Comparison of ENCODE assay signal across 19 cellular contexts in the genomic region with DNA sequence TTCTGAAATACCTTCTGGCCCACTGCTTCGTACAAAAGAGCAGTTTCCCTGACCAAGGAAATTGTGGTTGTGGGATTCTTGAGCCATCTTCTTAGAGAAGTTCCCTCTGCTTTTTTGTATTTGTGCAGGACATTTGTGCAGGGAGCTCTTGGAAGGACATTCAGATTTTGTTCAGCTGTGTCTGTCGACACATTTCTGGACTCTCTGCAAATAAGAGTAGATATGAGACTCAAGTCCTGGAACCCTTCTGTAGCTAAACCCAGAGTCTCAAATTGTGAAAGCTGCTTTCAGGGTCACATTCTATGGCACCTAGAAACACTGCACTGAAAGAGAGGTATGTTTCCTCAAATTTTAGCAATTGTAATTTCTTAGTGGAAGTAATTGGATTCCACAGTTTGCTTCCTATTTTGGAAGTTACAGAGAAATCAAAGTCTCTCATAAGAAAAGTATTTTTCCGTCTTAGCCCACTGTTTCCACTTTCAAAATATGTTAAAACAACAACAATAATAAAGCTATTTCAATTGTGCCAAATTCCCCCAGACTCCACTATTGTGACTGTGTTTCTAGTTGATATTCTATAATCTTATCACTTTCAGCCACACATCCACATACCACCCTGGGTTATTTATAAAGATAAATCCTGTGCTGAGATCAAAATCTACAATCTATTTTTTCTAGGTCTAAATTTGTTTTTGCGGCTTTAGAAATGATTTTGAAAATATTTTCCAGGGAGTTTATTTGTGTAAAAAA.
DNase-seq lines count a peak whose midpoint lies in the region; ATAC-seq and TF ChIP-seq lines count a peak whose summit lies in the region.
"Had no signal": no experiment of that assay in that cellular context is flagged by ENCODE, and none has a peak within 500 bp of the region (broad histone marks: within the 10 kb centered on the region; RNA-seq: fewer than 3 reads in every experiment).

No MANE protein-coding gene starts in this region.

- H3K36me3 Mint-ChIP-seq in endothelial cell (ENCODE audit: low read depth, unreplicated experiment) = no peaks in the 10 kb centered on the region
- peaks cover 11% of the 10 kb centered on the region for H3K36me3 Mint-ChIP-seq in activated naive CD4-positive, alpha-beta T cell treated with anti-CD3 and anti-CD28 coated beads, Interleukin-2, amount 10 ng/mL, durations not matched to agents 7 days and 5 days
- H3K36me3 Mint-ChIP-seq: IgD-negative memory B cell had no signal

- no peaks in the 10 kb centered on the region for H3K27me3 ChIP-seq in body of pancreas
- H3K27me3 ChIP-seq in left ventricle myocardium inferior (ENCODE audit: low read depth) = no peaks in the 10 kb centered on the region
- H3K27me3 ChIP-seq: Peyer's patch had no signal

- ATAC-seq in body of pancreas = peak; percentile 30

- H3K27ac Mint-ChIP-seq in endothelial cell (ENCODE audit: unreplicated experiment) = peak overlapping the region; percentile 39
- no peak overlapping the region for H3K27ac Mint-ChIP-seq in activated naive CD4-positive, alpha-beta T cell treated with anti-CD3 and anti-CD28 coated beads, Interleukin-2, amount 10 ng/mL, durations not matched to agents 7 days and 5 days
- H3K27ac Mint-ChIP-seq: IgD-negative memory B cell had no signal

- no peak for TF ChIP-seq CTCF in body of pancreas (IDR thresholded peaks at IDR 0.05)
- TF ChIP-seq CTCF in endothelial cell (IDR thresholded peaks at IDR 0.05; ENCODE audit: unreplicated experiment) = no peak
- no peak for TF ChIP-seq CTCF in left ventricle myocardium inferior (IDR thresholded peaks at IDR 0.05; ENCODE audit: borderline replicate concordance)

- H3K9me3 Mint-ChIP-seq in endothelial cell (ENCODE audit: unreplicated experiment) = peaks cover 11% of the 10 kb centered on the region
- peaks cover 21% of the 10 kb centered on the region for H3K9me3 Mint-ChIP-seq in activated naive CD4-positive, alpha-beta T cell treated with anti-CD3 and anti-CD28 coated beads, Interleukin-2, amount 10 ng/mL, durations not matched to agents 7 days and 5 days

- no peak for TF ChIP-seq POLR2A in body of pancreas (IDR thresholded peaks at IDR 0.05)

- no peak overlapping the region for H3K4me3 ChIP-seq in body of pancreas
- H3K4me3 ChIP-seq in left ventricle myocardium inferior = no peak overlapping the region
- H3K4me3 ChIP-seq: Peyer's patch had no signal

- no peak overlapping the region for H3K4me3 Mint-ChIP-seq in endothelial cell (ENCODE audit: unreplicated experiment)
- no peak overlapping the region for H3K4me3 Mint-ChIP-seq in activated naive CD4-positive, alpha-beta T cell treated with anti-CD3 and anti-CD28 coated beads, Interleukin-2, amount 10 ng/mL, durations not matched to agents 7 days and 5 days
- H3K4me3 Mint-ChIP-seq: CD4-positive, CD25-positive, alpha-beta regulatory T cell; IgD-negative memory B cell had no signal

- H3K27ac ChIP-seq in body of pancreas = no peak overlapping the region
- H3K27ac ChIP-seq in left ventricle myocardium inferior (replicated peaks) = peak overlapping the region; percentile 45
- H3K27ac ChIP-seq: Peyer's patch had no signal

- H3K36me3 ChIP-seq in body of pancreas (replicated peaks in 1 of 2; ENCODE audit: insufficient read depth in 1 of 2, low read depth in 2 of 2) (no peaks in the 10 kb centered on the region), left ventricle myocardium inferior (no peaks in the 10 kb centered on the region)
- H3K36me3 ChIP-seq: Peyer's patch had no signal

- no peaks in the 10 kb centered on the region for H3K27me3 Mint-ChIP-seq in endothelial cell (ENCODE audit: unreplicated experiment)
- H3K27me3 Mint-ChIP-seq in activated naive CD4-positive, alpha-beta T cell treated with anti-CD3 and anti-CD28 coated beads, Interleukin-2, amount 10 ng/mL, durations not matched to agents 7 days and 5 days = peaks cover 8% of the 10 kb centered on the region

- WGBS in body of pancreas, 2 donors = 70 to 72% methylated on average over 4 of the region's 4 CpGs

- peaks cover 5% of the 10 kb centered on the region for H3K4me1 Mint-ChIP-seq in endothelial cell (ENCODE audit: unreplicated experiment)
- H3K4me1 Mint-ChIP-seq in activated naive CD4-positive, alpha-beta T cell treated with anti-CD3 and anti-CD28 coated beads, Interleukin-2, amount 10 ng/mL, durations not matched to agents 7 days and 5 days = no peaks in the 10 kb centered on the region
- H3K4me1 Mint-ChIP-seq: CD4-positive, CD25-positive, alpha-beta regulatory T cell; IgD-negative memory B cell had no signal

- H3K4me1 ChIP-seq in body of pancreas (no peaks in the 10 kb centered on the region), left ventricle myocardium inferior (peaks cover 61% of the 10 kb centered on the region)
- H3K4me1 ChIP-seq: Peyer's patch had no signal

- DNase-seq in body of pancreas (peak in 1 of 4 donors; percentile 6), endothelial cell (ENCODE audit: low spot score) (no peak), left ventricle myocardium inferior (no peak), pulmonary artery endothelial cell (ENCODE audit: low read depth, low spot score) (peak; percentile 80), iPS-NIHi7 (ENCODE audit: extremely low spot score) (no peak), SKM-1 (lab: John Stamatoyannopoulos, UW; ENCODE audit: unreplicated experiment) (no peak)
- DNase-seq in activated naive CD4-positive, alpha-beta T cell treated with anti-CD3 and anti-CD28 coated beads, Interleukin-2, amount 10 ng/mL, durations not matched to agents 7 days and 5 days = no peak
- DNase-seq: CD4-positive, CD25-positive, alpha-beta regulatory T cell; COR-L47; DMS79; MV-4-11; NCI-H1105 treated with DMSO at 0.1 percent for 48 hours; NCI-H2081; NCI-H2171; NCI-H345; NCI-H524; NCI-H82; Peyer's patch had no signal

- H3K9me3 ChIP-seq in body of pancreas (peaks cover 0 to 10% (median 0%) of the 10 kb centered on the region in 3 donors), left ventricle myocardium inferior (replicated peaks) (peaks cover 26% of the 10 kb centered on the region)
- H3K9me3 ChIP-seq: Peyer's patch had no signal

- intact Hi-C loops in body of pancreas (cut with DNase I) = no loop called here
- intact Hi-C loops in left ventricle myocardium inferior (cut with micrococcal nuclease) = no loop called here

- CTCF ChIA-PET in activated naive CD4-positive, alpha-beta T cell treated with anti-CD3 and anti-CD28 coated beads, Interleukin-2, amount 10 ng/mL, durations not matched to agents 7 days and 5 days (lab: Charles Lee) = no interaction called here
